In the genomic region with DNA sequence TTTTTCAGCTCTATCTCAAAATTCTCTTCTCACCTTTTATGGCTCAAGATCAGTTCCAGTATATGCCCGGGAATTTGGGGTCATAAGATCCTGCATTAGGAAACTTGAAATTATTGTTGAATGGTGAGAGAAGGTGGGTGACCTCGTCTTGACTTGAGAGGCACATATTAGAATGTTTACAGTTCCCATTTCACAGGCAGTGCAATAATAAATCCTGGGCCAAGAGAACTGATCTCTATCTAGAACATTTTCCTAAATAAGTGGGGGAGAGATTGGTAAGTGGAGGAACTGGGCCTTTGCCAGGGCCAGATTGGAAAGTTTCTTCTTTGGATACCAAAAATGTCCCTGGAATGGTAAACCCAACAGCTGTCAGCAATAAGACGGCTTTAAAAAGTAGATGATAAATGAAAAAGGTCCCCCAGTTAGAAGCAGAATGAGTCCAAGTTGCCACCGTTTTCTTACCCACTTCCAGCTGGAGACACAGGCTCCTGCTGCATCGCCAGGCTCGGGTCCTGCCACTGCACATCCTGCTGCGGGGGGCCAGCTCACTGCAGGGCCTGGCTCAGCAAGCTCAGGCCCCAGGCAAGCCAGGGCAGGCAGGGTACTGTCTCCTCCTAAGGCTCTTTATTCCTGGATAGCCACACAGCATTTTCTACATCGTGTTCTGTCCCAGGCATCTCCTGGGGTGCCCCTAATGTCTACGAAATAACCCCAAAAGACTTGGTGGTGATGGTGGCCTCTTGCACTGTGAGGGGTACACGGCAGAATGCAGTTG, we compare ENCODE assay signal across 16 cellular contexts.
DNase-seq lines count a peak whose midpoint lies in the region; ATAC-seq and TF ChIP-seq lines count a peak whose summit lies in the region.
"Had no signal": no experiment of that assay in that cellular context is flagged by ENCODE, and none has a peak within 500 bp of the region (broad histone marks: within the 10 kb centered on the region; RNA-seq: fewer than 3 reads in every experiment).

No MANE protein-coding gene starts in this region.

- H3K4me3 ChIP-seq in RWPE2 (ENCODE audit: severe bottlenecking) (no peak overlapping the region), esophagus squamous epithelium (no peak overlapping the region), transverse colon (no peak overlapping the region)

- no peaks in the 10 kb centered on the region for H3K9me3 ChIP-seq in RWPE2 (ENCODE audit: severe bottlenecking)
- no peaks in the 10 kb centered on the region for H3K9me3 ChIP-seq in esophagus squamous epithelium
- no peaks in the 10 kb centered on the region for H3K9me3 ChIP-seq in transverse colon

- H3K4me1 Mint-ChIP-seq in HFFc6 (ENCODE audit: low read depth) = peaks cover 63% of the 10 kb centered on the region
- no peaks in the 10 kb centered on the region for H3K4me1 Mint-ChIP-seq in activated naive CD4-positive, alpha-beta T cell treated with anti-CD3 and anti-CD28 coated beads for 36 hours (ENCODE audit: low read depth)

- H3K4me1 ChIP-seq in RWPE2 (ENCODE audit: insufficient read depth, poor library complexity, severe bottlenecking) (peaks cover 44% of the 10 kb centered on the region), esophagus squamous epithelium (peaks cover 18 to 58% (median 32%) of the 10 kb centered on the region in 3 donors), transverse colon (peaks cover 0 to 14% (median 7%) of the 10 kb centered on the region in 4 donors)

- peak; percentile 59 for ATAC-seq in RWPE2 (ENCODE audit: low read depth)

- DNase-seq in HFFc6 (no peak), RWPE2 (ENCODE audit: low spot score) (no peak), esophagus squamous epithelium (lab: John Stamatoyannopoulos, UW) (no peak), transverse colon (no peak), glomerular visceral epithelial cell (ENCODE audit: extremely low spot score) (no peak)
- DNase-seq in activated naive CD4-positive, alpha-beta T cell treated with anti-CD3 and anti-CD28 coated beads for 36 hours = no peak
- DNase-seq: activated CD4-positive, alpha-beta memory T cell treated with anti-CD3 and anti-CD28 coated beads for 36 hours; activated effector memory CD4-positive, alpha-beta T cell treated with Interleukin-2 at 50 U/mL for 16 hours; GOT3; NCI-H2227 treated with DMSO at 0.1 percent for 48 hours; stimulated activated CD4-positive, alpha-beta T cell treated with anti-CD3 and anti-CD28 coated beads, Interleukin-2, amount 100 ng/mL, for 24 hours had no signal

- CTCF ChIA-PET in activated naive CD4-positive, alpha-beta T cell treated with anti-CD3 and anti-CD28 coated beads for 36 hours (lab: Charles Lee) = interaction anchor here (1.3 kb wide), 1 partner anchor 108 kb away, joined by 3 read pairs; no protein-coding TSS in a partner anchor

- TF ChIP-seq EP300 in transverse colon (IDR thresholded peaks at IDR 0.05; ENCODE audit: low read depth) = no peak

- peak overlapping the region; percentile 43; the same call in 1 of the 2 replicates for H3K4me3 Mint-ChIP-seq in HFFc6
- H3K4me3 Mint-ChIP-seq in activated naive CD4-positive, alpha-beta T cell treated with anti-CD3 and anti-CD28 coated beads for 36 hours = no peak overlapping the region
- H3K4me3 Mint-ChIP-seq: activated CD4-positive, alpha-beta memory T cell treated with anti-CD3 and anti-CD28 coated beads for 36 hours; central memory CD8-positive, alpha-beta T cell; T-helper 2 cell treated with Interferon-gamma antibody and Interleukin-4, amounts not matched to agents 5 μg/mL and 100 μg/mL, for 36 hours had no signal

- intact Hi-C loops in esophagus squamous epithelium (cut with DNase I) (no loop called here), transverse colon (cut with DNase I; ENCODE audit: low total_unique reads) (no loop called here)
- intact Hi-C loops in activated naive CD4-positive, alpha-beta T cell treated with anti-CD3 and anti-CD28 coated beads for 36 hours (cut with micrococcal nuclease) = no loop called here

- peak overlapping the region; percentile 97 for H3K27ac ChIP-seq in RWPE2 (ENCODE audit: poor library complexity, severe bottlenecking)
- H3K27ac ChIP-seq in esophagus squamous epithelium = peak overlapping the region; percentile 76 to 90 (median 84)
- peak overlapping the region; percentile 36 for H3K27ac ChIP-seq in temporal lobe (ENCODE audit: low read depth, low read length)
- H3K27ac ChIP-seq in transverse colon = peak overlapping the region in 2 of 4 donors; percentile 6 to 55
- H3K27ac ChIP-seq: HL-60 had no signal

- TF ChIP-seq POLR2A in esophagus squamous epithelium (IDR thresholded peaks at IDR 0.05) = no peak
- no peak for TF ChIP-seq POLR2A in transverse colon (IDR thresholded peaks at IDR 0.05)

- TF ChIP-seq CTCF in HFFc6 (IDR thresholded peaks at IDR 0.05) (no peak), RWPE2 (IDR thresholded peaks at IDR 0.05; ENCODE audit: poor library complexity, severe bottlenecking) (no peak), esophagus squamous epithelium (IDR thresholded peaks at IDR 0.05) (no peak), transverse colon (IDR thresholded peaks at IDR 0.05) (no peak)

- peaks cover 10% of the 10 kb centered on the region; the same call in 1 of the 2 replicates for H3K36me3 Mint-ChIP-seq in HFFc6 (ENCODE audit: low read depth)
- peaks cover 1% of the 10 kb centered on the region for H3K36me3 Mint-ChIP-seq in activated naive CD4-positive, alpha-beta T cell treated with anti-CD3 and anti-CD28 coated beads for 36 hours (ENCODE audit: low read depth)
- H3K36me3 Mint-ChIP-seq: activated CD4-positive, alpha-beta memory T cell treated with anti-CD3 and anti-CD28 coated beads for 36 hours had no signal

- peak overlapping the region; percentile 85 for H3K27ac Mint-ChIP-seq in HFFc6
- H3K27ac Mint-ChIP-seq in activated naive CD4-positive, alpha-beta T cell treated with anti-CD3 and anti-CD28 coated beads for 36 hours = no peak overlapping the region
- H3K27ac Mint-ChIP-seq: activated CD4-positive, alpha-beta memory T cell treated with anti-CD3 and anti-CD28 coated beads for 36 hours; progenitor cell of endocrine pancreas; T-helper 2 cell treated with Interferon-gamma antibody and Interleukin-4, amounts not matched to agents 5 μg/mL and 100 μg/mL, for 36 hours had no signal

- H3K27me3 ChIP-seq in RWPE2 (ENCODE audit: insufficient read depth, poor library complexity, severe bottlenecking) (no peaks in the 10 kb centered on the region), esophagus squamous epithelium (no peaks in the 10 kb centered on the region), transverse colon (no peaks in the 10 kb centered on the region)

- whole genome bisulfite sequencing in esophagus squamous epithelium, 2 donors = 19 to 42% methylated on average over 4 to 10 of the region's 10 CpGs
- 75 to 81% methylated on average over 3 to 10 of the region's 10 CpGs for WGBS in transverse colon (ENCODE audit: low coverage in 1 of 2), 2 donors

- in situ Hi-C loops in transverse colon (cut with MboI; ENCODE audit: low pct_ligation_motif_present in 1 of 4, low pct_unique_long_range_greater_than_20kb in 1 of 4, low sequenced_read_pairs in 3 of 4) = no loop called here

- H3K36me3 ChIP-seq in RWPE2 (ENCODE audit: low read depth) = no peaks in the 10 kb centered on the region
- no peaks in the 10 kb centered on the region for H3K36me3 ChIP-seq in esophagus squamous epithelium
- no peaks in the 10 kb centered on the region for H3K36me3 ChIP-seq in transverse colon

- H3K27me3 Mint-ChIP-seq in HFFc6 (ENCODE audit: insufficient read depth) = no peaks in the 10 kb centered on the region
- no peaks in the 10 kb centered on the region for H3K27me3 Mint-ChIP-seq in activated naive CD4-positive, alpha-beta T cell treated with anti-CD3 and anti-CD28 coated beads for 36 hours (ENCODE audit: low read depth)
- H3K27me3 Mint-ChIP-seq: activated CD4-positive, alpha-beta memory T cell treated with anti-CD3 and anti-CD28 coated beads for 36 hours; central memory CD8-positive, alpha-beta T cell had no signal

- no peaks in the 10 kb centered on the region for H3K9me3 Mint-ChIP-seq in HFFc6
- no peaks in the 10 kb centered on the region for H3K9me3 Mint-ChIP-seq in activated naive CD4-positive, alpha-beta T cell treated with anti-CD3 and anti-CD28 coated beads for 36 hours
- H3K9me3 Mint-ChIP-seq: activated CD4-positive, alpha-beta memory T cell treated with anti-CD3 and anti-CD28 coated beads for 36 hours; central memory CD8-positive, alpha-beta T cell; T-helper 2 cell treated with Interferon-gamma antibody and Interleukin-4, amounts not matched to agents 5 μg/mL and 100 μg/mL, for 36 hours had no signal
